9 cellular contexts compared by ENCODE assay signal in genomic region chr3:195624603-195625568, GRCh38. TPM values are rescaled to one million over a fixed set of nuclear protein-coding genes. Genes with fewer than 3 reads are reported as not detected.
DNase-seq lines count a peak whose midpoint lies in the region; ATAC-seq, FAIRE-seq and TF ChIP-seq lines count a peak whose summit lies in the region.
"Not testable (repeated sequence)": the region's sequence is repeated elsewhere in the genome, so short reads cannot be mapped to it uniquely, and the experiment has no call there.
"Had no signal": no experiment of that assay in that cellular context is flagged by ENCODE, and none has a peak within 500 bp of the region (broad histone marks: within the 10 kb centered on the region; RNA-seq: fewer than 3 reads in every experiment).

No MANE protein-coding gene starts in this region.

- H3K4me3 Mint-ChIP-seq in activated B cell treated with CpG ODN at 0.5 μM for 24 hours: peak overlapping the region; percentile 75

- POLR2A ChIA-PET in activated B cell treated with CpG ODN at 0.5 μM for 24 hours (lab: Charles Lee): interaction anchor here (0.6 kb wide), 1 partner anchor 83 kb away, joined by 4 read pairs; no protein-coding TSS in a partner anchor
- POLR2A ChIA-PET in K562 (lab: Yijun Ruan, JAX): not testable (repeated sequence)

- intact Hi-C loops in activated B cell treated with CpG ODN at 0.5 μM for 24 hours (cut with micrococcal nuclease) (loop anchor here (10.0 kb wide), 1 partner anchor 230 kb away; no protein-coding TSS in a partner anchor), K562 (cut with micrococcal nuclease) (loop anchor here (10.0 kb wide), 2 partner anchors 120 to 230 kb away; no protein-coding TSS in a partner anchor)
- intact Hi-C loops in kidney (cut with DNase I): not testable (repeated sequence)

- H3K4me1 ChIP-seq in K562 (replicated peaks in 1 of 2; ENCODE audit: control insufficient read depth in 2 of 2, insufficient read depth in 2 of 2, low read length in 2 of 2): peaks cover 0 to 16% of the 10 kb centered on the region in 2 experiments; a peak in 2 of 5 replicates
- H3K4me1 ChIP-seq in kidney (ENCODE audit: control insufficient read depth in 1 of 2, insufficient read depth in 1 of 2, low read depth in 1 of 2, low read length in 2 of 2): not testable (repeated sequence)

- not testable (repeated sequence) for H3K27me3 ChIP-seq in K562 (ENCODE audit: control insufficient read depth in 2 of 2, insufficient read depth in 2 of 2, low read length in 2 of 2)

- not testable (repeated sequence) for H3K4me1 Mint-ChIP-seq in activated B cell treated with CpG ODN at 0.5 μM for 24 hours

- peak; percentile 63 for DNase-seq in activated B cell treated with CpG ODN at 0.5 μM for 24 hours
- not testable (repeated sequence) for DNase-seq in K562 (ENCODE audit: extremely low read depth in 1 of 4, low spot score in 3 of 4)
- DNase-seq in kidney: peak; percentile 60
- DNase-seq in stimulated activated CD8-positive, alpha-beta memory T cell treated with anti-CD3 and anti-CD28 coated beads, Interleukin-4, amount 100 ng/mL, for 48 hours: peak; percentile 12

- not testable (repeated sequence) for H3K4me2 ChIP-seq in K562 (ENCODE audit: insufficient read depth, low read length)

- TF ChIP-seq CTCF in activated B cell treated with CpG ODN at 0.5 μM for 24 hours (IDR thresholded peaks at IDR 0.05); K562 (IDR thresholded peaks at IDR 0.05 in 2 of 3, conservative IDR thresholded peaks at IDR 0.05 in 1 of 3; ENCODE audit: insufficient read depth in 2 of 3, low read depth in 1 of 3, low read length in 3 of 3); kidney (IDR thresholded peaks at IDR 0.05; ENCODE audit: borderline replicate concordance, extremely low read depth, insufficient read depth): not testable (repeated sequence)

- not testable (repeated sequence) for H3K4me3 ChIP-seq in K562; kidney (ENCODE audit: low read length in 2 of 2)

- not testable (repeated sequence) for BruUV-seq in K562 (replicated peaks; lab: Mats Ljungman, UMichigan)

- not testable (repeated sequence) for H3K9ac ChIP-seq in K562 (ENCODE audit: insufficient read depth in 1 of 2, low read depth in 2 of 2, low read length in 2 of 2); kidney (ENCODE audit: low read length in 2 of 2)

- 8% methylated on average over 5 of the region's 62 CpGs for WGBS in K562 (ENCODE audit: insufficient coverage, low coverage, missing lambda C conversion rate)

- TF ChIP-seq POLR2A in K562 (conservative IDR thresholded peaks at IDR 0.05): not testable (repeated sequence)

- H3K36me3 ChIP-seq in K562 (ENCODE audit: control insufficient read depth, insufficient read depth, low read length); kidney (ENCODE audit: control insufficient read depth in 1 of 2, insufficient read depth in 2 of 2, low read length in 2 of 2): not testable (repeated sequence)

- not testable (repeated sequence) for TF ChIP-seq RAD21 in K562 (CRISPR knock-in tag; conservative IDR thresholded peaks at IDR 0.05 in 1 of 2, IDR thresholded peaks at IDR 0.05 in 1 of 2)

- H4K20me1 ChIP-seq in K562 (replicated peaks; ENCODE audit: control insufficient read depth, insufficient read depth, low read length): not testable (repeated sequence)

- H3K9me1 ChIP-seq in K562 (ENCODE audit: control insufficient read depth, insufficient read depth, low read length): not testable (repeated sequence)

- H3K9me3 Mint-ChIP-seq in activated B cell treated with CpG ODN at 0.5 μM for 24 hours: not testable (repeated sequence)

- not testable (repeated sequence) for H3K36me3 Mint-ChIP-seq in activated B cell treated with CpG ODN at 0.5 μM for 24 hours (ENCODE audit: low read depth)

- H3K27me3 Mint-ChIP-seq in activated B cell treated with CpG ODN at 0.5 μM for 24 hours: peaks cover 16% of the 10 kb centered on the region

- peak; percentile 82 for ATAC-seq in GM18502 (IDR thresholded peaks at IDR 0.05; ENCODE audit: poor library complexity, unreplicated experiment)
- ATAC-seq in GM21367 (IDR thresholded peaks at IDR 0.05; ENCODE audit: unreplicated experiment): peak; percentile 59
- ATAC-seq in HG02840 (IDR thresholded peaks at IDR 0.05; ENCODE audit: low FRiP score, unreplicated experiment): peak; percentile 62
- peak; percentile 65 for ATAC-seq in HG03469 (IDR thresholded peaks at IDR 0.05; ENCODE audit: unreplicated experiment)
- ATAC-seq in activated B cell treated with CpG ODN at 0.5 μM for 24 hours (ENCODE audit: low read depth): peak; percentile 78
- ATAC-seq in K562: peak; percentile 95

- not testable (repeated sequence) for H3K79me2 ChIP-seq in K562 (ENCODE audit: control insufficient read depth, insufficient read depth, low read length)

- H3K27ac Mint-ChIP-seq in activated B cell treated with CpG ODN at 0.5 μM for 24 hours: peak overlapping the region; percentile 68

- TF ChIP-seq EP300 in K562 (IDR thresholded peaks at IDR 0.05; ENCODE audit: low read length): not testable (repeated sequence)

- H2AFZ ChIP-seq in K562 (ENCODE audit: low read depth, low read length): 0 out of 2 replicates have a peak overlapping the region, but pooled peaks have one; percentile 68

- CTCF ChIA-PET in activated B cell treated with CpG ODN at 0.5 μM for 24 hours (lab: Charles Lee); K562 (lab: Yijun Ruan, JAX; ENCODE audit: low intra/inter-chr PET ratio): not testable (repeated sequence)

- not testable (repeated sequence) for H3K27ac ChIP-seq in K562 (ENCODE audit: extremely low read depth, low read depth, low read length); kidney (ENCODE audit: low read depth in 2 of 2, low read length in 2 of 2)

- in situ Hi-C loops in K562 (cut with MboI): loop anchor here (10.0 kb wide), 1 partner anchor 230 kb away; no protein-coding TSS in a partner anchor

- H3K9me3 ChIP-seq in K562 (replicated peaks; ENCODE audit: control insufficient read depth, insufficient read depth, low read depth, low read length); kidney (ENCODE audit: control insufficient read depth in 1 of 2, low read length in 2 of 2): not testable (repeated sequence)

- not testable (repeated sequence) for FAIRE-seq in K562 (lab: Jason Lieb, UNC); kidney (lab: Jason Lieb, UNC)

TF ChIP-seq in K562, 482 proteins besides CTCF, POLR2A, EP300 and RAD21 (continues in another document):
- peak; percentile 54; the same call in 1 of the 2 replicates for TF ChIP-seq E2F3 (CRISPR knock-in tag; IDR thresholded peaks at IDR 0.05)
- peak; percentile 47 for TF ChIP-seq CXXC5 (CRISPR knock-in tag; IDR thresholded peaks at IDR 0.05)
- TF ChIP-seq ZBTB17 (CRISPR knock-in tag; IDR thresholded peaks at IDR 0.05): 0 out of 2 replicates have a peak, but pooled peaks have one; percentile 27
- TF ChIP-seq ZBTB9 (CRISPR knock-in tag; IDR thresholded peaks at IDR 0.05): 0 out of 2 replicates have a peak, but pooled peaks have one; percentile 34

RNA-seq across cellular contexts. Expression of gene APOD, which starts 41.1 kb away (rescaled TPM):
- total RNA-seq in activated B cell treated with CpG ODN at 0.5 μM for 24 hours: 0.20 and 0.35 TPM in 2 replicates
- total RNA-seq in K562 (2011; cell fraction: chromatin; rRNA removed; ENCODE audit: low replicate concordance): 0.42 and 0.58 TPM in 2 replicates
- total RNA-seq in K562 (2011; cell fraction: nucleolus; rRNA removed): 1.3 TPM in 2 replicates
- total RNA-seq in K562 (2011; cell fraction: nucleoplasm; rRNA removed): 0.29 and 1.8 TPM in 2 replicates
- total RNA-seq in K562 (2014; rRNA removed): not detected in 2 replicates
- 0.25 and 0.48 TPM in 2 replicates for total RNA-seq in K562 (2014; rRNA removed; fragmentation: Illumina TruSeq; extraction: Trizol)
- 0.18 TPM in 1 of 2 replicates, not detected in the other for total RNA-seq in K562 (2015; rRNA removed; fragmentation: Illumina TruSeq; extraction: Trizol)
- 0.33 and 0.83 TPM in 2 replicates for total RNA-seq in K562 (2021)
- 0.50 TPM in 1 of 2 replicates, not detected in the other for polyA plus RNA-seq in K562 (2011; rRNA removed)
- polyA plus RNA-seq in K562 (2011; cell fraction: cytosol; rRNA removed): 0.04 and 0.27 TPM in 2 replicates
- polyA plus RNA-seq in K562 (2011; cell fraction: nucleus; rRNA removed): 0.11 and 0.21 TPM in 2 replicates
- polyA plus RNA-seq in K562 (2012): 0.26 and 1.4 TPM in 2 replicates
- 0.48 and 0.54 TPM in 2 replicates for polyA plus RNA-seq in K562 (2014; fragmentation: Illumina TruSeq; extraction: Trizol)
- under 1 TPM; 0.36 to 0.44 TPM for polyA plus RNA-seq in K562 (2014; fragmentation: Nextera tagmentation; extraction: Ambion mirVana)
- polyA plus RNA-seq in K562 (2014; rRNA removed): 0.32 TPM in 1 of 2 replicates, not detected in the other
- 0.36 and 0.74 TPM in 2 replicates for polyA minus RNA-seq in K562 (2011; rRNA and poly(A)+ RNA removed)
- not detected in 2 replicates for polyA minus RNA-seq in K562 (2011; cell fraction: cytosol; rRNA and poly(A)+ RNA removed)
- polyA minus RNA-seq in K562 (2011; cell fraction: nucleus; rRNA and poly(A)+ RNA removed): not detected in 2 replicates
- 24.4 TPM for total RNA-seq in kidney
- 12.9 TPM for polyA plus RNA-seq in kidney (ENCODE audit: insufficient read depth, low read depth, low replicate concordance)
- total RNA-seq: SJSA1 had no signal
